In the genomic region with DNA sequence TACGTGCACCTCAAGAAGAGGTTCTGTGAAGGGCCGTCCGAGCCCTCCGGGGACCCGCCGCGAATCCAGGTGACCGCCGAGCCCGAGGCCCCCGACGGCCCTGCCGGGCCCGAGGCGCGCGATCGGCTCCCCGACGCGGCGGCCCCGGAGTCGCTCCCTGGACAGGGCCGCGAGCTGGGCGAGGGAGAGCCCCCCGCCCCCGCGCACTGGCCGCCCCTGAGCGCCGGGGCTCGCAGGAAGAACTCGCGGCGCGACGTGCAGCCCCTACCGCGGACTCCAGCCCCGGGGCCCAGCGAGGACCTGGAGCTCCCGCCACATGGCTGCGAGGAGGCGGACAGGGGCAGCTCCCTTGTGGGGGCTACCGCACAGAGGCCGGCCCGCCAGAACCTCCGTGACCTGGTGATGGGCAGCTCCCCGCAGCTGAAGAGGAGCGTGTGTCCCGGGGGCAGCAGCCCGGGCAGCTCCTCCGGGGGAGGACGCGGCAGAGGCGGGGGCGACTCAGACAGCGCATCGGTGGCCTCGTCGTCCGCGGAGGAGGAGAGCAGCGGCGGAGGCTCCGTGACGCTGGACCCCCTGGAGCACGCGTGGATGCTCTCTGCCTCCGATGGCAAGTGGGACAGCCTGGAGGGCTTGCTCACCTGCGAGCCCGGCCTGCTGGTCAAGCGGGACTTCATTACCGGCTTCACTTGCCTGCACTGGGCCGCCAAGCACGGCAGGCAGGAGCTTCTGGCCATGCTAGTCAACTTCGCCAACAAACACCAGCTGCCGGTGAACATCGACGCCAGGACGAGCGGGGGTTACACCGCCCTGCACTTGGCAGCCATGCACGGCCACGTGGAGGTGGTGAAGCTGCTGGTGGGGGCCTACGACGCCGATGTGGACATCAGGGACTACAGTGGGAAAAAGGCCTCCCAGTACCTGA, we compare ENCODE assay signal across 8 cellular contexts. TPM values are rescaled to one million over a fixed set of nuclear protein-coding genes. Genes with fewer than 3 reads are reported as not detected.
A peak's percentile ranks its signal among the peaks of the same experiment; 100 is the strongest.
DNase-seq lines count a peak whose midpoint lies in the region; ATAC-seq lines count a peak whose summit lies in the region.

No MANE protein-coding gene starts in this region.

- peak; percentile 86 for DNase-seq in DMS 273 (lab: John Stamatoyannopoulos, UW; ENCODE audit: unreplicated experiment)
- DNase-seq in DMS 273 treated with DMSO at 0.1 percent for 48 hours (lab: John Stamatoyannopoulos, UW): no peak
- DNase-seq in SJCRH30: no peak
- DNase-seq in glomerular visceral epithelial cell (ENCODE audit: extremely low spot score): peak; percentile 36
- no peak for DNase-seq in pons (ENCODE audit: low spot score)

- H3K9me3 ChIP-seq in SJCRH30 (replicated peaks): no peaks in the 10 kb centered on the region

- H3K27ac ChIP-seq in SJCRH30 (no peak overlapping the region; the same call in 1 of the 2 replicates), rectal smooth muscle tissue (ENCODE audit: low read depth, low read length) (peak overlapping the region; percentile 98)

- H3K4me3 ChIP-seq in SJCRH30 (peak overlapping the region; percentile 92), rectal smooth muscle tissue (ENCODE audit: low read length) (peak overlapping the region; percentile 75)

- H3K27me3 ChIP-seq in SJCRH30 (no peaks in the 10 kb centered on the region), rectal smooth muscle tissue (ENCODE audit: control insufficient read depth, insufficient read depth, low read length) (peaks cover 3% of the 10 kb centered on the region)

- no peak for ATAC-seq in GM19328 (IDR thresholded peaks at IDR 0.05; ENCODE audit: unreplicated experiment)
- no peak for ATAC-seq in HG02840 (IDR thresholded peaks at IDR 0.05; ENCODE audit: low FRiP score, unreplicated experiment)

- H3K4me1 ChIP-seq in SJCRH30 (no peaks in the 10 kb centered on the region), rectal smooth muscle tissue (ENCODE audit: control insufficient read depth, insufficient read depth, low read length) (peaks cover 25% of the 10 kb centered on the region)

- H3K36me3 ChIP-seq in SJCRH30 (peaks cover 3% of the 10 kb centered on the region), rectal smooth muscle tissue (ENCODE audit: control insufficient read depth, insufficient read depth, low read length) (no peaks in the 10 kb centered on the region)

- peak overlapping the region; percentile 40 for H3K9ac ChIP-seq in rectal smooth muscle tissue (ENCODE audit: low read length)

RNA-seq across cellular contexts. Expression of a gene that starts 0.8 kb away (rescaled TPM):
- 7.0 and 7.8 TPM in 2 replicates for total RNA-seq in SJCRH30 (2014; rRNA removed; shearing (Covaris generic))

RNA-seq across cellular contexts. Expression of a gene that starts 1.2 kb away (rescaled TPM):
- total RNA-seq in SJCRH30 (2014; rRNA removed; shearing (Covaris generic)): 64.8 and 72.5 TPM in 2 replicates

Comparison
In these comparisons a context has a peak if more than half of its experiments do, and no peak if none do; other contexts are left out.
1. DNase-seq: peak in DMS 273 (single experiment) and glomerular visceral epithelial cell (single experiment); none in DMS 273 treated with DMSO at 0.1 percent for 48 hours (single experiment), SJCRH30 (0 of 2) and pons (single experiment).